In the genomic region with DNA sequence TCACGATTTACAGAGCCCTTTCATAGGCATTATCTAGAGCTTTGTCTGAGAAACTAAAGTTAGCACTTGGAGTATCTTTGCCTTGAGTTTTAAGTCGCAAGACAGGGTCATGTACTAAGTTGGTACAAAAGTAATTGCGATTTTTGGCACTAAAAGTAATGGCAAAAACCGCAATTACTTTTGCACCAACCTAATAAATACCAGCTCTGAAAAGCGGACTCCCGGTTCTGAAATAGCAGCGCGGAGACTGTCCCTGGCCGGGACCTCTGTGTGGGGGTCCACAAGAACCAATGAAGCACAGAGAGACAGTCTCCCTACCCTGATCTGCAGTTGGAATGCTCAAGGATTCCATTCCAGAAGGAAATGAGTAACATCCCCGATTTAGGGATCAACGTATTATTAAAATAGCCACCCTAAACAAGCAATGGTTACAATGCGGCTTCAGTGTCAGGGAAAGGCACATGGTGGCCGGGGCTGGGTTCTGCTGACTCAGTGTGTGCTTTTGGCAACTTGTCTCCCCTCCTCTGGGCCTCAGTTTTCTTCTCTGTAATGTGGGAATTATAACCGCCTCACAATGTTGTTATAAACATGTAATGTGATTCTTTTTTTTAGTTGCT, we compare ENCODE assay signal across 25 cellular contexts.
DNase-seq lines count a peak whose midpoint lies in the region; ATAC-seq and TF ChIP-seq lines count a peak whose summit lies in the region.
"Had no signal": no experiment of that assay in that cellular context is flagged by ENCODE, and none has a peak within 500 bp of the region (broad histone marks: within the 10 kb centered on the region; RNA-seq: fewer than 3 reads in every experiment).

No MANE protein-coding gene starts in this region.

- H3K36me3 Mint-ChIP-seq in WTC11: no peaks in the 10 kb centered on the region
- H3K36me3 Mint-ChIP-seq: activated CD8-positive, alpha-beta memory T cell treated with anti-CD3 and anti-CD28 coated beads, Interleukin-2, amount 10 ng/mL, durations not matched to agents 7 days and 5 days; activated naive CD4-positive, alpha-beta T cell treated with anti-CD3 and anti-CD28 coated beads, Interleukin-2, amount 10 ng/mL, durations not matched to agents 7 days and 5 days; CD4-positive, alpha-beta memory T cell; memory B cell had no signal

- H3K9me3 ChIP-seq in RWPE2 (ENCODE audit: severe bottlenecking) (no peaks in the 10 kb centered on the region), gastroesophageal sphincter (no peaks in the 10 kb centered on the region), tibial nerve (no peaks in the 10 kb centered on the region)
- H3K9me3 ChIP-seq: neutrophil, thoracic aorta had no signal

- TF ChIP-seq POLR2A in gastroesophageal sphincter (IDR thresholded peaks at IDR 0.05) (no peak), tibial nerve (IDR thresholded peaks at IDR 0.05) (no peak)

- H3K4me1 Mint-ChIP-seq in WTC11: peaks cover 13% of the 10 kb centered on the region
- H3K4me1 Mint-ChIP-seq: activated naive CD4-positive, alpha-beta T cell treated with anti-CD3 and anti-CD28 coated beads, Interleukin-2, amount 10 ng/mL, durations not matched to agents 7 days and 5 days; memory B cell; T-helper 17 cell had no signal

- no peaks in the 10 kb centered on the region for H3K27me3 Mint-ChIP-seq in WTC11 (ENCODE audit: low read depth)
- H3K27me3 Mint-ChIP-seq: activated naive CD4-positive, alpha-beta T cell treated with anti-CD3 and anti-CD28 coated beads, Interleukin-2, amount 10 ng/mL, durations not matched to agents 7 days and 5 days had no signal

- no peak overlapping the region for H3K27ac Mint-ChIP-seq in WTC11
- H3K27ac Mint-ChIP-seq: activated CD8-positive, alpha-beta memory T cell treated with anti-CD3 and anti-CD28 coated beads, Interleukin-2, amount 10 ng/mL, durations not matched to agents 7 days and 5 days; activated naive CD4-positive, alpha-beta T cell treated with anti-CD3 and anti-CD28 coated beads, Interleukin-2, amount 10 ng/mL, durations not matched to agents 7 days and 5 days; activated T-helper 1 cell treated with anti-CD3 and anti-CD28 coated beads, Interleukin-12 subunit alpha, Interleukin-12 subunit beta, Interleukin-2, Interleukin-4 antibody, amounts not matched to agents 30 ng/mL and 10 ng/mL and 1 ng/mL, durations not matched to agents 14 hours and 24 hours and 36 hours; CD4-positive, alpha-beta memory T cell; memory B cell; T-helper 17 cell had no signal

- no peak overlapping the region for H3K4me3 ChIP-seq in RWPE2 (ENCODE audit: severe bottlenecking)
- H3K4me3 ChIP-seq in gastroesophageal sphincter: no peak overlapping the region
- H3K4me3 ChIP-seq in tibial nerve: peak overlapping the region in 1 of 4 donors; percentile 14
- H3K4me3 ChIP-seq: coronary artery, SK-N-MC, thoracic aorta had no signal

- DNase-seq in HEK293T (ENCODE audit: extremely low spot score): no peak
- DNase-seq in RWPE2 (ENCODE audit: low spot score): no peak
- DNase-seq in tibial nerve (ENCODE audit: low spot score in 2 of 2): no peak
- no peak for DNase-seq in WTC11 (ENCODE audit: low spot score)
- no peak for DNase-seq in NCI-H345 (lab: John Stamatoyannopoulos, UW)
- no peak for DNase-seq in RKO (ENCODE audit: low spot score)
- DNase-seq: activated naive CD4-positive, alpha-beta T cell treated with anti-CD3 and anti-CD28 coated beads, Interleukin-2, amount 10 ng/mL, durations not matched to agents 7 days and 5 days; amygdala; CD4-positive, alpha-beta memory T cell; GDM1; head of caudate nucleus; NCI-H1694; NCI-H526; stimulated activated CD4-positive, alpha-beta T cell treated with anti-CD3 and anti-CD28 coated beads, Interleukin-12 subunit alpha, Interleukin-12 subunit beta, amount 100 ng/mL, for 4 hours; stimulated activated CD4-positive, alpha-beta T cell treated with anti-CD3 and anti-CD28 coated beads, Interleukin-4, amount 100 ng/mL, for 4 hours; stimulated activated naive CD4-positive, alpha-beta T cell treated with Interleukin-2 at 50 U/mL for 16 hours; T-helper 17 cell had no signal

- H3K27me3 ChIP-seq in RWPE2 (ENCODE audit: insufficient read depth, poor library complexity, severe bottlenecking): no peaks in the 10 kb centered on the region
- H3K27me3 ChIP-seq in gastroesophageal sphincter: no peaks in the 10 kb centered on the region
- no peaks in the 10 kb centered on the region for H3K27me3 ChIP-seq in tibial nerve
- H3K27me3 ChIP-seq: neutrophil had no signal

- POLR2A ChIA-PET in HEK293T (lab: Yijun Ruan, JAX) (no interaction called here), WTC11 (lab: Charles Lee) (interaction anchor here (0.6 kb wide), 1 partner anchor 604 kb away, joined by 3 read pairs; no protein-coding TSS in a partner anchor)

- H3K9me3 Mint-ChIP-seq in WTC11: no peaks in the 10 kb centered on the region
- H3K9me3 Mint-ChIP-seq: activated naive CD4-positive, alpha-beta T cell treated with anti-CD3 and anti-CD28 coated beads, Interleukin-2, amount 10 ng/mL, durations not matched to agents 7 days and 5 days; activated T-helper 1 cell treated with anti-CD3 and anti-CD28 coated beads, Interleukin-12 subunit alpha, Interleukin-12 subunit beta, Interleukin-2, Interleukin-4 antibody, amounts not matched to agents 30 ng/mL and 10 ng/mL and 1 ng/mL, durations not matched to agents 14 hours and 24 hours and 36 hours; CD4-positive, alpha-beta memory T cell; memory B cell had no signal

- TF ChIP-seq EP300 in gastroesophageal sphincter (IDR thresholded peaks at IDR 0.05): no peak
- no peak for TF ChIP-seq EP300 in tibial nerve (IDR thresholded peaks at IDR 0.05)

- H3K36me3 ChIP-seq in RWPE2 (ENCODE audit: low read depth) (no peaks in the 10 kb centered on the region), gastroesophageal sphincter (no peaks in the 10 kb centered on the region), tibial nerve (no peaks in the 10 kb centered on the region)
- H3K36me3 ChIP-seq: neutrophil, thoracic aorta had no signal

- CTCF ChIA-PET in HEK293T (lab: Yijun Ruan, JAX): interaction anchor here (1.0 kb wide), 1 partner anchor 11 kb away, joined by 3 read pairs; no protein-coding TSS in a partner anchor
- CTCF ChIA-PET in WTC11 (lab: Charles Lee): interaction anchor here (2.1 kb wide), 1 partner anchor 39 kb away, joined by 14 read pairs; no protein-coding TSS in a partner anchor

- H3K4me1 ChIP-seq in RWPE2 (ENCODE audit: insufficient read depth, poor library complexity, severe bottlenecking): peaks cover 19% of the 10 kb centered on the region
- peaks cover 0 to 62% (median 9%) of the 10 kb centered on the region in 3 donors for H3K4me1 ChIP-seq in gastroesophageal sphincter
- peaks cover 0 to 40% (median 12%) of the 10 kb centered on the region in 4 donors for H3K4me1 ChIP-seq in tibial nerve

- WGBS in gastroesophageal sphincter (ENCODE audit: low coverage in 1 of 2), 2 donors: 85 to 95% methylated on average over 11 to 13 of the region's 14 CpGs
- WGBS in tibial nerve, 2 donors: 85 to 88% methylated on average over 14 of the region's 14 CpGs

- no peak overlapping the region for H3K4me3 Mint-ChIP-seq in WTC11
- H3K4me3 Mint-ChIP-seq: activated CD8-positive, alpha-beta memory T cell treated with anti-CD3 and anti-CD28 coated beads, Interleukin-2, amount 10 ng/mL, durations not matched to agents 7 days and 5 days; activated naive CD4-positive, alpha-beta T cell treated with anti-CD3 and anti-CD28 coated beads, Interleukin-2, amount 10 ng/mL, durations not matched to agents 7 days and 5 days; activated T-helper 1 cell treated with anti-CD3 and anti-CD28 coated beads, Interleukin-12 subunit alpha, Interleukin-12 subunit beta, Interleukin-2, Interleukin-4 antibody, amounts not matched to agents 30 ng/mL and 10 ng/mL and 1 ng/mL, durations not matched to agents 14 hours and 24 hours and 36 hours; CD4-positive, alpha-beta memory T cell; memory B cell; T-helper 17 cell had no signal

- ATAC-seq in RWPE2 (ENCODE audit: low read depth) (no peak), gastroesophageal sphincter (no peak), WTC11 (no peak)
- ATAC-seq: T-helper 17 cell had no signal

- H3K27ac ChIP-seq in RWPE2 (ENCODE audit: poor library complexity, severe bottlenecking): peak overlapping the region; percentile 37
- H3K27ac ChIP-seq in gastroesophageal sphincter: peak overlapping the region in 3 of 4 donors; percentile 16 to 73 (median 33)
- H3K27ac ChIP-seq in tibial nerve: peak overlapping the region in 3 of 4 donors; percentile 13 to 80 (median 56)
- H3K27ac ChIP-seq: neutrophil, thoracic aorta had no signal

- no peak for TF ChIP-seq CTCF in RWPE2 (IDR thresholded peaks at IDR 0.05; ENCODE audit: poor library complexity, severe bottlenecking)
- no peak for TF ChIP-seq CTCF in gastroesophageal sphincter (IDR thresholded peaks at IDR 0.05)
- no peak for TF ChIP-seq CTCF in tibial nerve (IDR thresholded peaks at IDR 0.05)
- TF ChIP-seq CTCF in WTC11 (IDR thresholded peaks at IDR 0.05): no peak

TF ChIP-seq in HEK293T, 16 proteins besides CTCF, POLR2A, EP300 and RAD21:
- no peak for TF ChIP-seq SP1 (IDR thresholded peaks at IDR 0.05)
- no peak for TF ChIP-seq BHLHE40 (IDR thresholded peaks at IDR 0.05; ENCODE audit: borderline replicate concordance)
- TF ChIP-seq L3MBTL2 (conservative IDR thresholded peaks at IDR 0.05): no peak
- no peak for TF ChIP-seq FOXM1 (IDR thresholded peaks at IDR 0.05; ENCODE audit: borderline replicate concordance)
- TF ChIP-seq ELF4 (IDR thresholded peaks at IDR 0.05): peak; percentile 74

TF ChIP-seq in WTC11, 78 proteins besides CTCF, POLR2A, EP300 and RAD21:
- TF ChIP-seq, protein P1, sequence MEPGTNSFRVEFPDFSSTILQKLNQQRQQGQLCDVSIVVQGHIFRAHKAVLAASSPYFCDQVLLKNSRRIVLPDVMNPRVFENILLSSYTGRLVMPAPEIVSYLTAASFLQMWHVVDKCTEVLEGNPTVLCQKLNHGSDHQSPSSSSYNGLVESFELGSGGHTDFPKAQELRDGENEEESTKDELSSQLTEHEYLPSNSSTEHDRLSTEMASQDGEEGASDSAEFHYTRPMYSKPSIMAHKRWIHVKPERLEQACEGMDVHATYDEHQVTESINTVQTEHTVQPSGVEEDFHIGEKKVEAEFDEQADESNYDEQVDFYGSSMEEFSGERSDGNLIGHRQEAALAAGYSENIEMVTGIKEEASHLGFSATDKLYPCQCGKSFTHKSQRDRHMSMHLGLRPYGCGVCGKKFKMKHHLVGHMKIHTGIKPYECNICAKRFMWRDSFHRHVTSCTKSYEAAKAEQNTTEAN (CRISPR knock-in tag; IDR thresholded peaks at IDR 0.05): no peak
- TF ChIP-seq SP1 (CRISPR knock-in tag; conservative IDR thresholded peaks at IDR 0.05) (no peak), SMAD3 (CRISPR knock-in tag; IDR thresholded peaks at IDR 0.05; ENCODE audit: borderline replicate concordance) (no peak), ZNF121 (CRISPR knock-in tag; IDR thresholded peaks at IDR 0.05) (no peak), CREM (CRISPR knock-in tag; IDR thresholded peaks at IDR 0.05) (no peak), GTF2I (CRISPR knock-in tag; conservative IDR thresholded peaks at IDR 0.05) (no peak)
- TF ChIP-seq, protein P2, sequence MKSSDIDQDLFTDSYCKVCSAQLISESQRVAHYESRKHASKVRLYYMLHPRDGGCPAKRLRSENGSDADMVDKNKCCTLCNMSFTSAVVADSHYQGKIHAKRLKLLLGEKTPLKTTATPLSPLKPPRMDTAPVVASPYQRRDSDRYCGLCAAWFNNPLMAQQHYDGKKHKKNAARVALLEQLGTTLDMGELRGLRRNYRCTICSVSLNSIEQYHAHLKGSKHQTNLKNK (CRISPR knock-in tag; IDR thresholded peaks at IDR 0.05): no peak
TF ChIP-seq in WTC11: peak in this region for 0.
